Comparison of ENCODE assay signal across 8 cellular contexts in the genomic region with DNA sequence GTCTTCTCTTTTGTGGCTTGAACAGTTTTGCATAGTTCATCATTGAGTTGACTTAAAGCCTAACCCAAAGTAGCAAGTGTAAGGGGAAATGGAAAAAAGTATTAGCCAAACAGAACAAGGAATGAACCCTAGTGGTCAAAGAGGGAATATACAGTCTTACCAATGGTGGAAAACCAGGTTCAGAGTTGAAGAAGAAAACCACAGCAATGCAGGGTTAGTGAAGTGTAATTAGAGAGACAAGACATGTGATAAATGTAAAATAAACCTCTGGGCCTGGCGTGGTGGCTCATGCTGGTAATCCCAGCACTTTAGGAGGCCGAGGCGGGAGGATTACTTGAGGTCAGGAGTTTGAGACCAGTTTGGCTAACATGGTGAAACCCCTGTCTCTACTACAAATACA. TPM values are rescaled to one million over a fixed set of nuclear protein-coding genes. Genes with fewer than 3 reads are reported as not detected.
A peak's percentile ranks its signal among the peaks of the same experiment; 100 is the strongest.
DNase-seq lines count a peak whose midpoint lies in the region; ATAC-seq and TF ChIP-seq lines count a peak whose summit lies in the region.

No MANE protein-coding gene starts in this region.

- H3K4me3 ChIP-seq in prostate gland, result no peak overlapping the region

- peak in 1 of 4 experiments; percentile 30 for TF ChIP-seq CTCF in prostate gland (IDR thresholded peaks at IDR 0.05)

- WGBS in prostate gland, result 94% methylated on average over 3 of the region's 3 CpGs

- peak; percentile 15 for DNase-seq in NCI-H1105 treated with DMSO at 0.1 percent for 48 hours (lab: John Stamatoyannopoulos, UW)
- no peak for DNase-seq in NCI-H1105 (lab: John Stamatoyannopoulos, UW)
- DNase-seq in SKM-1 (lab: John Stamatoyannopoulos, UW; ENCODE audit: unreplicated experiment), result peak; percentile 28
- peak; percentile 66 for DNase-seq in islet precursor cell
- no peak for DNase-seq in prostate gland (ENCODE audit: low spot score)
- DNase-seq in Ammon's horn (ENCODE audit: low spot score), result no peak

- no peaks in the 10 kb centered on the region for H3K27me3 ChIP-seq in prostate gland (replicated peaks; ENCODE audit: insufficient read depth)

- H3K27ac ChIP-seq in prostate gland, result no peak overlapping the region

- intact Hi-C loops in prostate gland (cut with DNase I), result no loop called here

- TF ChIP-seq POLR2A in prostate gland (IDR thresholded peaks at IDR 0.05), result no peak

- H3K9me3 ChIP-seq in prostate gland, result no peaks in the 10 kb centered on the region

- H3K36me3 ChIP-seq in prostate gland, result no peaks in the 10 kb centered on the region

- ATAC-seq in HG03103 (IDR thresholded peaks at IDR 0.05; ENCODE audit: low read depth, unreplicated experiment) (peak; percentile 61), GM18861 (IDR thresholded peaks at IDR 0.05; ENCODE audit: unreplicated experiment) (no peak)

- peaks cover 4% of the 10 kb centered on the region for H3K4me1 ChIP-seq in prostate gland (replicated peaks)

RNA-seq across cellular contexts. Expression of gene TTN, which starts 2.4 kb away (rescaled TPM):
- total RNA-seq in prostate gland, result 10 to 100 TPM; 10.3 to 36.8 TPM

Comparison
In these comparisons a context has a peak if more than half of its experiments do, and no peak if none do; other contexts are left out.
1. DNase-seq: peak in NCI-H1105 treated with DMSO at 0.1 percent for 48 hours (single experiment), SKM-1 (single experiment) and islet precursor cell (single experiment); none in NCI-H1105 (single experiment), prostate gland (single experiment) and Ammon's horn (single experiment).